In genomic region chr11:88178211-88178610, GRCh38 we compare ENCODE assay signal across 22 cellular contexts. TPM values are rescaled to one million over a fixed set of nuclear protein-coding genes. Genes with fewer than 3 reads are reported as not detected.
DNase-seq lines count a peak whose midpoint lies in the region; ATAC-seq, FAIRE-seq and TF ChIP-seq lines count a peak whose summit lies in the region.
"Had no signal": no experiment of that assay in that cellular context is flagged by ENCODE, and none has a peak within 500 bp of the region (broad histone marks: within the 10 kb centered on the region; RNA-seq: fewer than 3 reads in every experiment).

No MANE protein-coding gene starts in this region.

- DNase-seq in AG08395 (ENCODE audit: low spot score) (peak; percentile 30), GM19239 (ENCODE audit: insufficient read length, low spot score) (no peak), choroid plexus epithelial cell (ENCODE audit: low read depth) (peak; percentile 79), kidney glomerular epithelial cell (lab: John Stamatoyannopoulos, UW) (peak; percentile 7), globus pallidus (ENCODE audit: low spot score) (no peak), GM23338 (ENCODE audit: low spot score) (no peak), osteocyte (ENCODE audit: extremely low spot score, unreplicated experiment) (no peak)
- DNase-seq: activated CD4-positive, CD25-positive, alpha-beta regulatory T cell treated with anti-CD3 and anti-CD28 coated beads, Interleukin-2, amount 50 U/mL, for 72 hours; activated CD8-positive, alpha-beta memory T cell treated with anti-CD3 and anti-CD28 coated beads, Interleukin-2, amount 50 U/mL, for 4 hours; activated naive CD4-positive, alpha-beta T cell treated with anti-CD3 and anti-CD28 coated beads for 36 hours; CD4-positive, alpha-beta T cell; DMS53; left colon; NCI-H1436; NCI-H2171; stimulated activated naive CD4-positive, alpha-beta T cell treated with Interleukin-2 at 50 U/mL for 16 hours; T1000; upper lobe of right lung had no signal

- no peak overlapping the region for H2AFZ ChIP-seq in GM23338

- H3K36me3 ChIP-seq in GM23338 (ENCODE audit: insufficient read depth) = no peaks in the 10 kb centered on the region
- H3K36me3 ChIP-seq: breast epithelium, upper lobe of right lung had no signal

- H3K79me2 ChIP-seq in GM23338 (replicated peaks; ENCODE audit: insufficient read depth) = no peaks in the 10 kb centered on the region

- FAIRE-seq in GM19239 (lab: Jason Lieb, UNC) = peak; percentile 33
- FAIRE-seq: RCC 7860 had no signal

- H4K20me1 ChIP-seq in GM23338 (replicated peaks; ENCODE audit: insufficient read depth) = no peaks in the 10 kb centered on the region

- H3K4me1 ChIP-seq in GM23338 (ENCODE audit: insufficient read depth) = peaks cover 14% of the 10 kb centered on the region; the same call in 1 of the 2 replicates
- H3K4me1 ChIP-seq: breast epithelium had no signal

- H3K9me3 Mint-ChIP-seq in GM23338 = no peaks in the 10 kb centered on the region
- no peaks in the 10 kb centered on the region for H3K9me3 Mint-ChIP-seq in osteocyte (ENCODE audit: unreplicated experiment)
- H3K9me3 Mint-ChIP-seq: activated naive CD4-positive, alpha-beta T cell treated with anti-CD3 and anti-CD28 coated beads for 36 hours; CD4-positive, alpha-beta T cell had no signal

- H3K27ac Mint-ChIP-seq in GM23338 = no peak overlapping the region
- H3K27ac Mint-ChIP-seq in osteocyte (ENCODE audit: unreplicated experiment) = no peak overlapping the region
- H3K27ac Mint-ChIP-seq: CD4-positive, alpha-beta T cell had no signal

- H3K27me3 Mint-ChIP-seq in GM23338 (ENCODE audit: insufficient read depth, low read depth, poor library complexity) (peaks cover 3% of the 10 kb centered on the region), osteocyte (ENCODE audit: unreplicated experiment) (peaks cover 21% of the 10 kb centered on the region)

- H3K9me2 ChIP-seq in GM23338 (ENCODE audit: insufficient read depth) = no peaks in the 10 kb centered on the region

- H3K4me1 Mint-ChIP-seq in GM23338 = peaks cover 18% of the 10 kb centered on the region
- H3K4me1 Mint-ChIP-seq in osteocyte (ENCODE audit: unreplicated experiment) = peaks cover 8% of the 10 kb centered on the region

- no peaks in the 10 kb centered on the region for H3F3A ChIP-seq in GM23338 (replicated peaks; ENCODE audit: low read depth)

- no peaks in the 10 kb centered on the region for H3K36me3 Mint-ChIP-seq in GM23338 (ENCODE audit: low read depth)
- H3K36me3 Mint-ChIP-seq in osteocyte (ENCODE audit: unreplicated experiment) = no peaks in the 10 kb centered on the region

- ATAC-seq in HG03039 (IDR thresholded peaks at IDR 0.05; ENCODE audit: unreplicated experiment) (no peak), GM23338 (no peak)
- ATAC-seq: left colon, SK-N-SH treated with all-trans-retinoic acid at 6 μM for 48 hours, upper lobe of right lung had no signal

- no peak overlapping the region for H3K4me3 Mint-ChIP-seq in GM23338
- no peak overlapping the region for H3K4me3 Mint-ChIP-seq in osteocyte (ENCODE audit: unreplicated experiment)
- H3K4me3 Mint-ChIP-seq: activated naive CD4-positive, alpha-beta T cell treated with anti-CD3 and anti-CD28 coated beads for 36 hours; CD4-positive, alpha-beta T cell had no signal

- H3K4me3 ChIP-seq in choroid plexus epithelial cell (ENCODE audit: low read depth, low read length) (no peak overlapping the region), GM23338 (no peak overlapping the region)
- H3K4me3 ChIP-seq: breast epithelium, upper lobe of right lung had no signal

- H3K27me3 ChIP-seq in GM23338 (ENCODE audit: insufficient read depth) = no peaks in the 10 kb centered on the region
- H3K27me3 ChIP-seq: breast epithelium, upper lobe of right lung had no signal

- no peak overlapping the region for H3K4me2 ChIP-seq in GM23338

- no peak overlapping the region for H3K27ac ChIP-seq in GM23338 (ENCODE audit: low read depth)
- H3K27ac ChIP-seq: breast epithelium, upper lobe of right lung had no signal

- TF ChIP-seq CTCF in choroid plexus epithelial cell (conservative IDR thresholded peaks at IDR 0.05; ENCODE audit: low read depth, low read length) = no peak
- TF ChIP-seq CTCF in GM23338 (conservative IDR thresholded peaks at IDR 0.05; ENCODE audit: low read depth in 2 of 2) = no peak
- TF ChIP-seq CTCF in osteocyte (IDR thresholded peaks at IDR 0.05) = no peak

TF ChIP-seq in GM23338, 12 proteins besides CTCF, POLR2A, EP300 and RAD21 (continues in another document):
- TF ChIP-seq EZH2 (IDR thresholded peaks at IDR 0.05; ENCODE audit: low read depth, unreplicated experiment) (no peak), REST (IDR thresholded peaks at IDR 0.05; ENCODE audit: unreplicated experiment) (no peak), EZH2phosphoT487 (IDR thresholded peaks at IDR 0.05; ENCODE audit: unreplicated experiment) (no peak), ZNF114 (CRISPR knock-in tag; IDR thresholded peaks at IDR 0.05) (no peak), CREB1 (CRISPR knock-in tag; IDR thresholded peaks at IDR 0.05; ENCODE audit: low read depth) (no peak), STAT1 (IDR thresholded peaks at IDR 0.05; ENCODE audit: unreplicated experiment) (no peak)

RNA-seq across cellular contexts. Expression of gene RAB38, which starts 3.0 kb away (rescaled TPM):
- total RNA-seq in GM23338 (2014; rRNA removed; shearing (Covaris generic)) = 14.2 and 22.4 TPM in 2 replicates
- 8.8 and 10.4 TPM in 2 replicates for polyA plus RNA-seq in GM23338 (2016; fragmentation: Nextera tagmentation; extraction: Ambion mirVana)
- total RNA-seq in osteocyte = not detected in 2 replicates

Comparison
In these comparisons a context has a peak if more than half of its experiments do, and no peak if none do; other contexts are left out.
1. DNase-seq: peak in AG08395 (single experiment), choroid plexus epithelial cell (single experiment) and kidney glomerular epithelial cell (single experiment); none in GM19239 (single experiment), globus pallidus (single experiment), GM23338 (single experiment) and osteocyte (single experiment).
2. RNA of gene RAB38, which starts 3.0 kb away (total RNA-seq): 14.2 to 22.4 TPM in GM23338; not detected in osteocyte; every median in the first group is over 10 times any median in the second.